In genomic region chr1:179025975-179026812, GRCh38 we compare ENCODE assay signal across 1 cellular context.
TF ChIP-seq lines count a peak whose summit lies in the region.

No MANE protein-coding gene starts in this region.

TF ChIP-seq in K562, 482 proteins besides CTCF, POLR2A, EP300 and RAD21 (continued from another document and continues in another):
- no peak for TF ChIP-seq ZNF445 (CRISPR knock-in tag; IDR thresholded peaks at IDR 0.05; ENCODE audit: low read depth)
- TF ChIP-seq ZZZ3 (IDR thresholded peaks at IDR 0.05), result no peak
- TF ChIP-seq ZNF444 (CRISPR knock-in tag; IDR thresholded peaks at IDR 0.05), result no peak
- no peak for TF ChIP-seq CCAR2 (IDR thresholded peaks at IDR 0.05; ENCODE audit: low read depth, low read length)
- no peak for TF ChIP-seq RBM15 (IDR thresholded peaks at IDR 0.05; ENCODE audit: insufficient read depth, low read length)
- peak; percentile 89 for TF ChIP-seq RB1 (IDR thresholded peaks at IDR 0.05; ENCODE audit: low read depth)
- no peak for TF ChIP-seq MED1 (CRISPR knock-in tag; IDR thresholded peaks at IDR 0.05; ENCODE audit: borderline replicate concordance)
- no peak for TF ChIP-seq ZNF407 (IDR thresholded peaks at IDR 0.05; ENCODE audit: low read depth)
- TF ChIP-seq MEIS2 (IDR thresholded peaks at IDR 0.05; ENCODE audit: partially characterized antibody), result no peak
- no peak for TF ChIP-seq ZNF277 (CRISPR knock-in tag; IDR thresholded peaks at IDR 0.05; ENCODE audit: borderline replicate concordance)
- TF ChIP-seq THRAP3 (IDR thresholded peaks at IDR 0.05; ENCODE audit: borderline replicate concordance), result no peak
- TF ChIP-seq CBX2 (IDR thresholded peaks at IDR 0.05; ENCODE audit: insufficient read depth, low read length, poor library complexity, severe bottlenecking), result no peak
- TF ChIP-seq FOXJ2 (tag; IDR thresholded peaks at IDR 0.05), result no peak
- TF ChIP-seq ZNF124 (CRISPR knock-in tag; IDR thresholded peaks at IDR 0.05), result no peak
- peak; percentile 78 for TF ChIP-seq CREM (IDR thresholded peaks at IDR 0.05; ENCODE audit: low read depth)
- TF ChIP-seq SMARCA4 (IDR thresholded peaks at IDR 0.05), result no peak
- no peak for TF ChIP-seq GABPB2 (CRISPR knock-in tag; conservative IDR thresholded peaks at IDR 0.05)
- no peak for TF ChIP-seq HNRNPH1 (optimal IDR thresholded peaks at IDR 0.05; ENCODE audit: low read depth, low read length)
- no peak for TF ChIP-seq CUX1 (CRISPR knock-in tag; IDR thresholded peaks at IDR 0.05)
- TF ChIP-seq, protein P1, sequence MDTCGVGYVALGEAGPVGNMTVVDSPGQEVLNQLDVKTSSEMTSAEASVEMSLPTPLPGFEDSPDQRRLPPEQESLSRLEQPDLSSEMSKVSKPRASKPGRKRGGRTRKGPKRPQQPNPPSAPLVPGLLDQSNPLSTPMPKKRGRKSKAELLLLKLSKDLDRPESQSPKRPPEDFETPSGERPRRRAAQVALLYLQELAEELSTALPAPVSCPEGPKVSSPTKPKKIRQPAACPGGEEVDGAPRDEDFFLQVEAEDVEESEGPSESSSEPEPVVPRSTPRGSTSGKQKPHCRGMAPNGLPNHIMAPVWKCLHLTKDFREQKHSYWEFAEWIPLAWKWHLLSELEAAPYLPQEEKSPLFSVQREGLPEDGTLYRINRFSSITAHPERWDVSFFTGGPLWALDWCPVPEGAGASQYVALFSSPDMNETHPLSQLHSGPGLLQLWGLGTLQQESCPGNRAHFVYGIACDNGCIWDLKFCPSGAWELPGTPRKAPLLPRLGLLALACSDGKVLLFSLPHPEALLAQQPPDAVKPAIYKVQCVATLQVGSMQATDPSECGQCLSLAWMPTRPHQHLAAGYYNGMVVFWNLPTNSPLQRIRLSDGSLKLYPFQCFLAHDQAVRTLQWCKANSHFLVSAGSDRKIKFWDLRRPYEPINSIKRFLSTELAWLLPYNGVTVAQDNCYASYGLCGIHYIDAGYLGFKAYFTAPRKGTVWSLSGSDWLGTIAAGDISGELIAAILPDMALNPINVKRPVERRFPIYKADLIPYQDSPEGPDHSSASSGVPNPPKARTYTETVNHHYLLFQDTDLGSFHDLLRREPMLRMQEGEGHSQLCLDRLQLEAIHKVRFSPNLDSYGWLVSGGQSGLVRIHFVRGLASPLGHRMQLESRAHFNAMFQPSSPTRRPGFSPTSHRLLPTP (IDR thresholded peaks at IDR 0.05; ENCODE audit: borderline replicate concordance, extremely low read depth, insufficient read length), result no peak
- TF ChIP-seq BCL6 (CRISPR knock-in tag; IDR thresholded peaks at IDR 0.05), result no peak
- peak; percentile 6 to 65; a peak in 1 of 4 replicates for TF ChIP-seq FOXA3 (CRISPR knock-in tag; conservative IDR thresholded peaks at IDR 0.05 in 1 of 2, IDR thresholded peaks at IDR 0.05 in 1 of 2)
- TF ChIP-seq, protein P2, sequence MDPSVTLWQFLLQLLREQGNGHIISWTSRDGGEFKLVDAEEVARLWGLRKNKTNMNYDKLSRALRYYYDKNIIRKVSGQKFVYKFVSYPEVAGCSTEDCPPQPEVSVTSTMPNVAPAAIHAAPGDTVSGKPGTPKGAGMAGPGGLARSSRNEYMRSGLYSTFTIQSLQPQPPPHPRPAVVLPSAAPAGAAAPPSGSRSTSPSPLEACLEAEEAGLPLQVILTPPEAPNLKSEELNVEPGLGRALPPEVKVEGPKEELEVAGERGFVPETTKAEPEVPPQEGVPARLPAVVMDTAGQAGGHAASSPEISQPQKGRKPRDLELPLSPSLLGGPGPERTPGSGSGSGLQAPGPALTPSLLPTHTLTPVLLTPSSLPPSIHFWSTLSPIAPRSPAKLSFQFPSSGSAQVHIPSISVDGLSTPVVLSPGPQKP (CRISPR knock-in tag; IDR thresholded peaks at IDR 0.05), result no peak
- TF ChIP-seq, protein P3, sequence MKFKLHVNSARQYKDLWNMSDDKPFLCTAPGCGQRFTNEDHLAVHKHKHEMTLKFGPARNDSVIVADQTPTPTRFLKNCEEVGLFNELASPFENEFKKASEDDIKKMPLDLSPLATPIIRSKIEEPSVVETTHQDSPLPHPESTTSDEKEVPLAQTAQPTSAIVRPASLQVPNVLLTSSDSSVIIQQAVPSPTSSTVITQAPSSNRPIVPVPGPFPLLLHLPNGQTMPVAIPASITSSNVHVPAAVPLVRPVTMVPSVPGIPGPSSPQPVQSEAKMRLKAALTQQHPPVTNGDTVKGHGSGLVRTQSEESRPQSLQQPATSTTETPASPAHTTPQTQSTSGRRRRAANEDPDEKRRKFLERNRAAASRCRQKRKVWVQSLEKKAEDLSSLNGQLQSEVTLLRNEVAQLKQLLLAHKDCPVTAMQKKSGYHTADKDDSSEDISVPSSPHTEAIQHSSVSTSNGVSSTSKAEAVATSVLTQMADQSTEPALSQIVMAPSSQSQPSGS (CRISPR knock-in tag; IDR thresholded peaks at IDR 0.05), result no peak
- no peak for TF ChIP-seq FOXM1 (IDR thresholded peaks at IDR 0.05; ENCODE audit: low read depth)
- TF ChIP-seq FOXM1 (CRISPR knock-in tag; IDR thresholded peaks at IDR 0.05; ENCODE audit: low read depth), result 0 out of 2 replicates have a peak, but pooled peaks have one; percentile 62
- no peak for TF ChIP-seq RBM39 (optimal IDR thresholded peaks at IDR 0.05; ENCODE audit: low read depth, low read length)
- no peak for TF ChIP-seq RFX1 (IDR thresholded peaks at IDR 0.05)
- no peak for TF ChIP-seq ADNP (tag; IDR thresholded peaks at IDR 0.05)
- peak; percentile 69 for TF ChIP-seq ZNF431 (CRISPR knock-in tag; IDR thresholded peaks at IDR 0.05)
- TF ChIP-seq MAZ (CRISPR knock-in tag; conservative IDR thresholded peaks at IDR 0.05 in 1 of 2, IDR thresholded peaks at IDR 0.05 in 1 of 2), result peak; percentile 76 to 82
- TF ChIP-seq ZNF408 (CRISPR knock-in tag; IDR thresholded peaks at IDR 0.05; ENCODE audit: low read depth), result no peak
- no peak for TF ChIP-seq CBFA2T2 (conservative IDR thresholded peaks at IDR 0.05)
- TF ChIP-seq DIDO1 (tag; IDR thresholded peaks at IDR 0.05; ENCODE audit: low read depth), result no peak
- TF ChIP-seq ZNF316 (IDR thresholded peaks at IDR 0.05), result no peak
- no peak for TF ChIP-seq BDP1 (IDR thresholded peaks at IDR 0.05; ENCODE audit: insufficient read depth, insufficient read length)
- TF ChIP-seq NFIC (IDR thresholded peaks at IDR 0.05), result no peak
- peak; percentile 89; the same call in 1 of the 2 replicates for TF ChIP-seq GATAD2B (IDR thresholded peaks at IDR 0.05; ENCODE audit: borderline replicate concordance)
- TF ChIP-seq MEF2D (tag; conservative IDR thresholded peaks at IDR 0.05; ENCODE audit: low read depth), result no peak
- no peak for TF ChIP-seq ZBED1 (IDR thresholded peaks at IDR 0.05)
- peak; percentile 37; the same call in 1 of the 2 replicates for TF ChIP-seq POLR2AphosphoS5 (IDR thresholded peaks at IDR 0.05; ENCODE audit: control insufficient read depth, insufficient read depth, low read depth, low read length)
- TF ChIP-seq, protein P4, sequence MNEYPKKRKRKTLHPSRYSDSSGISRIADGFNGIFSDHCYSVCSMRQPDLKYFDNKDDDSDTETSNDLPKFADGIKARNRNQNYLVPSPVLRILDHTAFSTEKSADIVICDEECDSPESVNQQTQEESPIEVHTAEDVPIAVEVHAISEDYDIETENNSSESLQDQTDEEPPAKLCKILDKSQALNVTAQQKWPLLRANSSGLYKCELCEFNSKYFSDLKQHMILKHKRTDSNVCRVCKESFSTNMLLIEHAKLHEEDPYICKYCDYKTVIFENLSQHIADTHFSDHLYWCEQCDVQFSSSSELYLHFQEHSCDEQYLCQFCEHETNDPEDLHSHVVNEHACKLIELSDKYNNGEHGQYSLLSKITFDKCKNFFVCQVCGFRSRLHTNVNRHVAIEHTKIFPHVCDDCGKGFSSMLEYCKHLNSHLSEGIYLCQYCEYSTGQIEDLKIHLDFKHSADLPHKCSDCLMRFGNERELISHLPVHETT (CRISPR knock-in tag; conservative IDR thresholded peaks at IDR 0.05 in 1 of 2, IDR thresholded peaks at IDR 0.05 in 1 of 2), result peak in 1 of 2 experiments; percentile 98; a peak in 2 of 4 replicates
- TF ChIP-seq ZNF780A (CRISPR knock-in tag; IDR thresholded peaks at IDR 0.05), result no peak
